ENCODE assay signal across 1 cellular context in genomic region chr6:11497881-11498280, GRCh38.
TF ChIP-seq lines count a peak whose summit lies in the region.

No MANE protein-coding gene starts in this region.

TF ChIP-seq in GM23338, 12 proteins besides CTCF, POLR2A, EP300 and RAD21:
- no peak for TF ChIP-seq EZH2 (IDR thresholded peaks at IDR 0.05; ENCODE audit: low read depth, unreplicated experiment)
- TF ChIP-seq NANOG (IDR thresholded peaks at IDR 0.05; ENCODE audit: borderline replicate concordance), result no peak
- TF ChIP-seq POLR2AphosphoS5 (IDR thresholded peaks at IDR 0.05; ENCODE audit: low read depth), result no peak
- TF ChIP-seq JUNB (IDR thresholded peaks at IDR 0.05; ENCODE audit: unreplicated experiment), result no peak
- no peak for TF ChIP-seq ZNF331 (CRISPR knock-in tag; IDR thresholded peaks at IDR 0.05; ENCODE audit: low read depth)
- TF ChIP-seq EZH2phosphoT487 (IDR thresholded peaks at IDR 0.05; ENCODE audit: unreplicated experiment), result no peak
